Comparison of ENCODE assay signal across 24 cellular contexts in genomic region chr20:37893566-37894241, GRCh38. TPM values are rescaled to one million over a fixed set of nuclear protein-coding genes. Genes with fewer than 3 reads are reported as not detected.
DNase-seq lines count a peak whose midpoint lies in the region; ATAC-seq, FAIRE-seq and TF ChIP-seq lines count a peak whose summit lies in the region.
"Had no signal": no experiment of that assay in that cellular context is flagged by ENCODE, and none has a peak within 500 bp of the region (broad histone marks: within the 10 kb centered on the region; RNA-seq: fewer than 3 reads in every experiment).

No MANE protein-coding gene starts in this region.

- intact Hi-C loops in HepG2 (cut with micrococcal nuclease; ENCODE audit: unreplicated experiment) (loop anchor here (10.0 kb wide), 1 partner anchor 329 kb away; no protein-coding TSS in a partner anchor), right lobe of liver (cut with DNase I) (no loop called here)

- H3K9me3 ChIP-seq in HepG2 (ENCODE audit: low read length) (no peaks in the 10 kb centered on the region), right lobe of liver (no peaks in the 10 kb centered on the region), WERI-Rb-1 (ENCODE audit: severe bottlenecking) (no peaks in the 10 kb centered on the region)
- H3K9me3 ChIP-seq: A549; BE2C; BLaER1 treated with 17β-estradiol and CSF1 and Interleukin-3, amounts not matched to agents 10 nM and 100 nM; HAP-1 had no signal

- 0 out of 2 replicates have a peak, but pooled peaks cover 10% of the 10 kb centered on the region for H3K4me1 ChIP-seq in HepG2 (ENCODE audit: insufficient read depth, low read length)
- no peaks in the 10 kb centered on the region for H3K4me1 ChIP-seq in right lobe of liver
- H3K4me1 ChIP-seq: A549, HAP-1 had no signal

- H3K79me2 ChIP-seq in HepG2 (ENCODE audit: insufficient read depth, low read length), result no peaks in the 10 kb centered on the region

- H3K4me1 Mint-ChIP-seq in stimulated activated memory B cell treated with anti-CD40 and anti-IgM and Interleukin-4, amounts not matched to agents 10 μg/mL and 1 μg/mL and 100 μg/mL, for 72 hours, result peaks cover 13% of the 10 kb centered on the region
- H3K4me1 Mint-ChIP-seq: CD4-positive, alpha-beta memory T cell had no signal

- H3K36me3 ChIP-seq in HepG2 (replicated peaks in 1 of 2; ENCODE audit: control insufficient read depth in 1 of 2, insufficient read depth in 2 of 2, low read length in 2 of 2) (no peaks in the 10 kb centered on the region), right lobe of liver (no peaks in the 10 kb centered on the region), WERI-Rb-1 (no peaks in the 10 kb centered on the region)
- H3K36me3 ChIP-seq: BE2C; BLaER1 treated with 17β-estradiol and CSF1 and Interleukin-3, amounts not matched to agents 10 nM and 100 nM; HAP-1 had no signal

- H3K4me3 ChIP-seq in HepG2 (replicated peaks in 1 of 3; ENCODE audit: insufficient read depth in 1 of 3, low read depth in 2 of 3, low read length in 3 of 3), result no peak overlapping the region
- no peak overlapping the region for H3K4me3 ChIP-seq in right lobe of liver
- no peak overlapping the region for H3K4me3 ChIP-seq in WERI-Rb-1 (ENCODE audit: low read depth, low read length)
- H3K4me3 ChIP-seq: A549; BLaER1 treated with 17β-estradiol and CSF1 and Interleukin-3, amounts not matched to agents 10 nM and 100 nM; HAP-1 had no signal

- no TSS peak for BruUV-seq in HepG2 (replicated peaks; lab: Mats Ljungman, UMichigan)

- DNase-seq in HepG2 (ENCODE audit: low spot score) (no peak), right lobe of liver (no peak), WERI-Rb-1 (no peak), globus pallidus (ENCODE audit: low spot score) (no peak)
- no peak for DNase-seq in stimulated activated naive CD4-positive, alpha-beta T cell (lab: John Stamatoyannopoulos, UW)
- DNase-seq: 8988T; ACHN; AML-193; BE2C; Calu3; CD4-positive, alpha-beta memory T cell; COR-L47; DMS53; DMS79 treated with DMSO at 0.1 percent for 48 hours; GF-D8; GOT3 had no signal

- H3K27ac Mint-ChIP-seq in stimulated activated memory B cell treated with anti-CD40 and anti-IgM and Interleukin-4, amounts not matched to agents 10 μg/mL and 1 μg/mL and 100 μg/mL, for 72 hours, result peak overlapping the region; percentile 33
- H3K27ac Mint-ChIP-seq: CD14-positive monocyte; CD4-positive, alpha-beta memory T cell had no signal

- TF ChIP-seq POLR2A in HepG2 (IDR thresholded peaks at IDR 0.05; ENCODE audit: insufficient read depth in 1 of 2, low read depth in 2 of 2, low read length in 2 of 2), result no peak
- no peak for TF ChIP-seq POLR2A in right lobe of liver (IDR thresholded peaks at IDR 0.05)

- ATAC-seq in HepG2 (no peak), right lobe of liver (no peak)
- ATAC-seq in stimulated activated memory B cell treated with anti-CD40 and anti-IgM and Interleukin-4, amounts not matched to agents 10 μg/mL and 1 μg/mL and 100 μg/mL, for 72 hours, result no peak

- H3K9ac ChIP-seq in HepG2 (ENCODE audit: insufficient read depth, low read depth, low read length), result no peak overlapping the region

- H3K4me3 Mint-ChIP-seq in stimulated activated memory B cell treated with anti-CD40 and anti-IgM and Interleukin-4, amounts not matched to agents 10 μg/mL and 1 μg/mL and 100 μg/mL, for 72 hours, result no peak overlapping the region
- H3K4me3 Mint-ChIP-seq: CD14-positive monocyte had no signal

- no peaks in the 10 kb centered on the region for H4K20me1 ChIP-seq in HepG2 (ENCODE audit: insufficient read depth, low read length)

- POLR2A ChIA-PET in HepG2 (lab: Yijun Ruan, JAX), result no interaction called here

- H3K27me3 Mint-ChIP-seq in stimulated activated memory B cell treated with anti-CD40 and anti-IgM and Interleukin-4, amounts not matched to agents 10 μg/mL and 1 μg/mL and 100 μg/mL, for 72 hours, result no peaks in the 10 kb centered on the region
- H3K27me3 Mint-ChIP-seq: CD4-positive, alpha-beta memory T cell had no signal

- no peak overlapping the region for H3K27ac ChIP-seq in HepG2 (ENCODE audit: extremely low read length, insufficient read depth, low read length)
- no peak overlapping the region for H3K27ac ChIP-seq in right lobe of liver
- peak overlapping the region; percentile 20; the same call in 1 of the 2 replicates for H3K27ac ChIP-seq in WERI-Rb-1
- H3K27ac ChIP-seq: A549; BLaER1 treated with 17β-estradiol and CSF1 and Interleukin-3, amounts not matched to agents 10 nM and 100 nM had no signal

- no peak for FAIRE-seq in HepG2 (lab: Jason Lieb, UNC)
- FAIRE-seq: A549, GM12891, GM18507, H54 had no signal

- H3K4me2 ChIP-seq in HepG2 (ENCODE audit: low read depth, low read length), result no peak overlapping the region
- H3K4me2 ChIP-seq: A549 had no signal

- no peak for TF ChIP-seq CTCF in HepG2 (CRISPR knock-in tag; IDR thresholded peaks at IDR 0.05)
- no peak for TF ChIP-seq CTCF in right lobe of liver (IDR thresholded peaks at IDR 0.05)
- no peak for TF ChIP-seq CTCF in WERI-Rb-1 (IDR thresholded peaks at IDR 0.05; ENCODE audit: low read depth, low read length)

- 27% methylated on average over 5 of the region's 5 CpGs for WGBS in HepG2 (ENCODE audit: low lambda C conversion rate)
- WGBS in right lobe of liver (ENCODE audit: insufficient coverage, low coverage, low lambda C conversion rate, missing lambda C conversion rate), result 55% methylated on average over 2 of the region's 5 CpGs

- TF ChIP-seq EP300 in HepG2 (IDR thresholded peaks at IDR 0.05; ENCODE audit: low read depth in 2 of 2, low read length in 2 of 2) (no peak), HepG2 (CRISPR knock-in tag; IDR thresholded peaks at IDR 0.05; ENCODE audit: borderline replicate concordance) (no peak)

- no peak overlapping the region for H2AFZ ChIP-seq in HepG2 (ENCODE audit: low read length)

- CTCF ChIA-PET in HepG2 (lab: Yijun Ruan, JAX; ENCODE audit: low intra/inter-chr PET ratio, low total read pairs), result no interaction called here

- no peak for TF ChIP-seq RAD21 in HepG2 (CRISPR knock-in tag; IDR thresholded peaks at IDR 0.05)

- in situ Hi-C loops in HepG2 (cut with HindIII; ENCODE audit: extremely low pct_ligation_motif_present, low pct_unique_long_range_greater_than_20kb), result loop anchor here (10.0 kb wide), 1 partner anchor 239 kb away; no protein-coding TSS in a partner anchor

- H3K36me3 Mint-ChIP-seq in stimulated activated memory B cell treated with anti-CD40 and anti-IgM and Interleukin-4, amounts not matched to agents 10 μg/mL and 1 μg/mL and 100 μg/mL, for 72 hours, result no peaks in the 10 kb centered on the region
- H3K36me3 Mint-ChIP-seq: CD14-positive monocyte; CD4-positive, alpha-beta memory T cell had no signal

- peaks cover 3% of the 10 kb centered on the region for H3K9me3 Mint-ChIP-seq in stimulated activated memory B cell treated with anti-CD40 and anti-IgM and Interleukin-4, amounts not matched to agents 10 μg/mL and 1 μg/mL and 100 μg/mL, for 72 hours
- H3K9me3 Mint-ChIP-seq: CD4-positive, alpha-beta memory T cell had no signal

- peaks cover 4 to 31% of the 10 kb centered on the region in 2 experiments; a peak in 4 of 5 replicates for H3K27me3 ChIP-seq in HepG2 (ENCODE audit: control insufficient read depth in 1 of 2, insufficient read depth in 2 of 2, low read length in 2 of 2)
- no peaks in the 10 kb centered on the region for H3K27me3 ChIP-seq in right lobe of liver
- no peaks in the 10 kb centered on the region for H3K27me3 ChIP-seq in WERI-Rb-1 (ENCODE audit: insufficient read depth, low read depth, severe bottlenecking)
- H3K27me3 ChIP-seq: BE2C; BLaER1 treated with 17β-estradiol and CSF1 and Interleukin-3, amounts not matched to agents 10 nM and 100 nM had no signal

TF ChIP-seq in HepG2, 621 proteins besides CTCF, POLR2A, EP300 and RAD21:
- no peak for TF ChIP-seq SMARCC2 (IDR thresholded peaks at IDR 0.05)
- TF ChIP-seq ZNF512 (CRISPR knock-in tag; IDR thresholded peaks at IDR 0.05), result 0 out of 2 replicates have a peak, but pooled peaks have one; percentile 58
- no peak for TF ChIP-seq ASH2L (IDR thresholded peaks at IDR 0.05; ENCODE audit: insufficient read length, low read depth, low read length)

RNA-seq across cellular contexts. Expression of gene VSTM2L, which starts 9.2 kb away (rescaled TPM):
- total RNA-seq in HepG2 (2016; rRNA removed; fragmentation: Illumina TruSeq; extraction: Trizol) (not detected in 2 replicates), right lobe of liver (10 to 100 TPM in 1 of 6 experiments, 1 to 10 TPM in 3, under 1 TPM in 2; 0.56 to 10.7 (median 1.8) TPM)
- total RNA-seq in HepG2 (2016; cell fraction: cytosol; rRNA removed; fragmentation: Illumina TruSeq; extraction: Trizol; ENCODE audit: low read depth), result not detected in 2 replicates
- 0.04 TPM in 1 of 2 replicates, not detected in the other for total RNA-seq in HepG2 (2016; cell fraction: insoluble cytoplasmic fraction; rRNA removed; fragmentation: Illumina TruSeq; extraction: Trizol)
- total RNA-seq in HepG2 (2016; cell fraction: membrane; rRNA removed; fragmentation: Illumina TruSeq; extraction: Trizol), result not detected in 2 replicates
- not detected in 2 replicates for total RNA-seq in HepG2 (2016; cell fraction: nucleus; rRNA removed; fragmentation: Illumina TruSeq; extraction: Trizol)
- 0.03 TPM in 1 of 2 replicates, not detected in the other for polyA plus RNA-seq in HepG2 (2011; rRNA removed)
- not detected in 2 replicates for polyA plus RNA-seq in HepG2 (2011; cell fraction: cytosol; rRNA removed)
- polyA plus RNA-seq in HepG2 (2011; cell fraction: nucleus; rRNA removed), result not detected in 2 replicates
- 0.19 TPM in 1 of 2 replicates, not detected in the other for polyA plus RNA-seq in HepG2 (2012)
- polyA plus RNA-seq in HepG2 (2016; cell fraction: cytosol; fragmentation: Illumina TruSeq; extraction: Trizol; ENCODE audit: low read depth), result 0.08 TPM in 1 of 2 replicates, not detected in the other
- not detected in 2 replicates for polyA plus RNA-seq in HepG2 (2016; cell fraction: insoluble cytoplasmic fraction; fragmentation: Illumina TruSeq; extraction: Trizol; ENCODE audit: low read depth)
- polyA plus RNA-seq in HepG2 (2016; cell fraction: membrane; fragmentation: Illumina TruSeq; extraction: Trizol; ENCODE audit: low read depth), result not detected in 2 replicates
- not detected in 2 replicates for polyA plus RNA-seq in HepG2 (2016; cell fraction: nucleus; fragmentation: Illumina TruSeq; extraction: Trizol; ENCODE audit: insufficient read depth, low read depth)
- not detected in 2 replicates for polyA minus RNA-seq in HepG2 (2011; rRNA and poly(A)+ RNA removed; ENCODE audit: low replicate concordance)
- not detected in 2 replicates for polyA minus RNA-seq in HepG2 (2011; cell fraction: cytosol; rRNA and poly(A)+ RNA removed)
- not detected in 2 replicates for polyA minus RNA-seq in HepG2 (2011; cell fraction: nucleus; rRNA and poly(A)+ RNA removed)
- total RNA-seq: CD4-positive, alpha-beta memory T cell had no signal
- polyA plus RNA-seq: CD14-positive monocyte; CD4-positive, alpha-beta memory T cell had no signal
